In the genomic region with DNA sequence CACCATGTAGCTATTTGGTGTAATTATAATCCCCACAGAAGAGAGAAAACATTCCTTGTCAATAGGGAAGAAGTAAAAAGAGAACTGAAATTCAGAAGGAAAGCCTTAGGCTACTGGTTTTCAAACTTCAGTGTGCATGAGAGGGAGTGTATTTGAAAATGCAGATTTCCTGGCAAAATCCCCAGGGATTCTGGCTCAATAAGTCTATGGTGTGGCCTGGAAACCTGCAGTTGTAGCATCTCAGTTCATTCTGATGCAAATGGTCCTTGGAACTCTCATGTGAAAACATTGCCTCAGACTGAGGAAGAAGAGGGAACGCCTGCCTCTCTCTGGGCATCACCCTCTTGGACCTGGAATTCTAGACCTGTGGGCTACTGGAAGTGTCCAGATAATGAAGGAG, we compare ENCODE assay signal across 28 cellular contexts. TPM values are rescaled to one million over a fixed set of nuclear protein-coding genes. Genes with fewer than 3 reads are reported as not detected.
"Had no signal": no experiment of that assay in that cellular context is flagged by ENCODE, and none has a peak within 500 bp of the region (broad histone marks: within the 10 kb centered on the region; RNA-seq: fewer than 3 reads in every experiment).

No MANE protein-coding gene starts in this region.

- H3K4me1 Mint-ChIP-seq: naive thymus-derived CD4-positive, alpha-beta T cell; stimulated activated effector memory CD8-positive, alpha-beta T cell treated with anti-CD3 and anti-CD28 coated beads, Interleukin-12 subunit alpha, Interleukin-12 subunit beta, amount 100 ng/mL, for 72 hours had no signal

- H3K4me2 ChIP-seq: hepatocyte, neural progenitor cell had no signal

- H3K4me3 ChIP-seq: gastroesophageal sphincter, heart left ventricle, hepatocyte, left lung, neural progenitor cell, right atrium auricular region, transverse colon had no signal

- ATAC-seq: effector memory CD8-positive, alpha-beta T cell; gastroesophageal sphincter; heart left ventricle; left cardiac atrium; naive thymus-derived CD4-positive, alpha-beta T cell; sciatic nerve; stimulated activated effector memory CD8-positive, alpha-beta T cell treated with anti-CD3 and anti-CD28 coated beads, Interleukin-12 subunit alpha, Interleukin-12 subunit beta, amount 100 ng/mL, for 72 hours; stimulated activated naive CD8-positive, alpha-beta T cell treated with anti-CD3 and anti-CD28 coated beads, Interleukin-15, Interleukin-2, amounts not matched to agents 100 U/mL and 50 U/mL, for 24 hours had no signal

- DNase-seq: cerebellar nuclear complex; cortex of kidney; effector memory CD8-positive, alpha-beta T cell; foreskin fibroblast; heart left ventricle; left cardiac atrium; left lung; mesendoderm; midbrain; naive thymus-derived CD4-positive, alpha-beta T cell; stimulated activated CD4-positive, alpha-beta T cell treated with anti-CD3 and anti-CD28 coated beads, Interleukin-2, amount 100 ng/mL, for 24 hours; stimulated activated CD4-positive, alpha-beta T cell treated with anti-CD3 and anti-CD28 coated beads, Interleukin-4, amount 100 ng/mL, for 24 hours; stimulated activated naive CD8-positive, alpha-beta T cell treated with anti-CD3 and anti-CD28 coated beads, Interleukin-15, Interleukin-2, amounts not matched to agents 100 U/mL and 50 U/mL, for 24 hours; substantia nigra; transverse colon had no signal

- H3K27me3 ChIP-seq: gastroesophageal sphincter, heart left ventricle, hepatocyte, left lung, neural progenitor cell, right atrium auricular region, transverse colon had no signal

- H3K79me2 ChIP-seq: hepatocyte, parathyroid adenoma had no signal

- H2AFZ ChIP-seq: hepatocyte, neural progenitor cell, parathyroid adenoma had no signal

- H3K27ac ChIP-seq: gastroesophageal sphincter, hepatocyte, neural progenitor cell, parathyroid adenoma, right atrium auricular region, transverse colon had no signal

- H3K9ac ChIP-seq: neural progenitor cell, parathyroid adenoma had no signal

- H3K27ac Mint-ChIP-seq: effector memory CD8-positive, alpha-beta T cell; naive thymus-derived CD4-positive, alpha-beta T cell; nephron; neural progenitor cell; progenitor cell of endocrine pancreas; stimulated activated effector memory CD8-positive, alpha-beta T cell treated with anti-CD3 and anti-CD28 coated beads, Interleukin-12 subunit alpha, Interleukin-12 subunit beta, amount 100 ng/mL, for 72 hours had no signal

- H3K36me3 Mint-ChIP-seq: naive thymus-derived CD4-positive, alpha-beta T cell; neural progenitor cell; stimulated activated effector memory CD8-positive, alpha-beta T cell treated with anti-CD3 and anti-CD28 coated beads, Interleukin-12 subunit alpha, Interleukin-12 subunit beta, amount 100 ng/mL, for 72 hours had no signal

- H3K9me3 ChIP-seq: gastroesophageal sphincter, left lung, right atrium auricular region, thoracic aorta, transverse colon had no signal

- H3K4me1 ChIP-seq: gastroesophageal sphincter, left lung, neural progenitor cell, parathyroid adenoma, transverse colon had no signal

- H3K4me3 Mint-ChIP-seq: effector memory CD8-positive, alpha-beta T cell; naive thymus-derived CD4-positive, alpha-beta T cell; nephron; neural progenitor cell; stimulated activated effector memory CD8-positive, alpha-beta T cell treated with anti-CD3 and anti-CD28 coated beads, Interleukin-12 subunit alpha, Interleukin-12 subunit beta, amount 100 ng/mL, for 72 hours had no signal

- H3K9me3 Mint-ChIP-seq: effector memory CD8-positive, alpha-beta T cell; stimulated activated effector memory CD8-positive, alpha-beta T cell treated with anti-CD3 and anti-CD28 coated beads, Interleukin-12 subunit alpha, Interleukin-12 subunit beta, amount 100 ng/mL, for 72 hours had no signal

- H3K36me3 ChIP-seq: gastroesophageal sphincter, heart left ventricle, left lung, neural progenitor cell, right atrium auricular region, thoracic aorta, transverse colon had no signal

RNA-seq across cellular contexts. Expression of gene COL4A3, which starts 21.2 kb away (rescaled TPM):
- total RNA-seq: dermis microvascular lymphatic vessel endothelial cell, lung microvascular endothelial cell, osteoblast had no signal
- polyA plus RNA-seq: hepatocyte; naive thymus-derived CD4-positive, alpha-beta T cell had no signal

RNA-seq across cellular contexts. Expression of gene COL4A4, which starts 21.6 kb away (rescaled TPM):
- total RNA-seq: dermis microvascular lymphatic vessel endothelial cell, lung microvascular endothelial cell had no signal
